13 cellular contexts compared by ENCODE assay signal in the genomic region with DNA sequence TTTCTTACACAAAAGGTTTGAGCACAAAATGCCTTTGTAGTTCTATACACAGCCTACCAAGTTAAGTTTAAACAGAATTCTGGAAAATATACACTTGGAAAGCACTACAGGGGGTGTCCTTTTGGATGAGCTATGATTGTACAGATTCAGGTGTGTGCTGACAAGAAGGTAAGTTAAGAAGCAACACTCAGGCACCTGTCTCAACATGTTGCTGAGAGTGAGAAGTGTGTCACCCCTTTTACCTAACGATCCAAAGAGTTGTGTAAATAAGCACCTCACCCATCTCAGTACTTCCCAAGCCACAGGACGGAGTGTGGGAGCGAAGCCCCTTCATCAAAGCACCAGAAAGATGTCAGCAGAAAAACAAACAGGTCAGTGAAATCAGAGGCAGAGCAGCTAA.
"Had no signal": no experiment of that assay in that cellular context is flagged by ENCODE, and none has a peak within 500 bp of the region (broad histone marks: within the 10 kb centered on the region; RNA-seq: fewer than 3 reads in every experiment).

No MANE protein-coding gene starts in this region.

- H3K27ac Mint-ChIP-seq: activated naive CD4-positive, alpha-beta T cell treated with anti-CD3 and anti-CD28 coated beads for 36 hours; activated T-helper 17 cell treated with anti-CD3 and anti-CD28 coated beads, Interleukin-2, amount 50 U/mL, for 72 hours; stimulated activated naive B cell treated with anti-CD40 and anti-IgM and Interleukin-4, amounts not matched to agents 10 μg/mL and 1 μg/mL and 100 μg/mL, for 72 hours had no signal

- FAIRE-seq: astrocyte had no signal

- H3K36me3 Mint-ChIP-seq: naive B cell had no signal

- H3K4me3 Mint-ChIP-seq: activated naive CD4-positive, alpha-beta T cell treated with anti-CD3 and anti-CD28 coated beads for 36 hours; activated T-helper 17 cell treated with anti-CD3 and anti-CD28 coated beads, Interleukin-2, amount 50 U/mL, for 72 hours; naive B cell; stimulated activated naive B cell treated with anti-CD40 and anti-IgM and Interleukin-4, amounts not matched to agents 10 μg/mL and 1 μg/mL and 100 μg/mL, for 72 hours had no signal

- H3K4me1 Mint-ChIP-seq: activated T-helper 17 cell treated with anti-CD3 and anti-CD28 coated beads, Interleukin-2, amount 50 U/mL, for 72 hours; naive B cell; stimulated activated naive B cell treated with anti-CD40 and anti-IgM and Interleukin-4, amounts not matched to agents 10 μg/mL and 1 μg/mL and 100 μg/mL, for 72 hours had no signal

- H3K27me3 Mint-ChIP-seq: naive B cell had no signal

- H3K4me3 ChIP-seq: cardiac muscle cell, colonic mucosa, tibial artery, vagina had no signal

- DNase-seq: activated CD4-positive, alpha-beta T cell treated with anti-CD3 and anti-CD28 coated beads for 1 hour; activated CD4-positive, alpha-beta T cell treated with anti-CD3 and anti-CD28 coated beads, Interleukin-2, amount 50 U/mL, for 4 hours; activated naive CD4-positive, alpha-beta T cell treated with anti-CD3 and anti-CD28 coated beads for 36 hours; colonic mucosa; naive B cell; stimulated activated CD4-positive, alpha-beta T cell treated with anti-CD3 and anti-CD28 coated beads, Interleukin-15, amount 100 ng/mL, for 24 hours; stimulated activated CD4-positive, alpha-beta T cell treated with anti-CD3 and anti-CD28 coated beads, Interleukin-4, amount 100 ng/mL, for 1 hour; stimulated activated naive B cell treated with anti-CD40 and anti-IgM and Interleukin-4, amounts not matched to agents 10 μg/mL and 1 μg/mL and 100 μg/mL, for 72 hours; tibial artery had no signal

- H3K9me3 Mint-ChIP-seq: activated naive CD4-positive, alpha-beta T cell treated with anti-CD3 and anti-CD28 coated beads for 36 hours; activated T-helper 17 cell treated with anti-CD3 and anti-CD28 coated beads, Interleukin-2, amount 50 U/mL, for 72 hours; stimulated activated naive B cell treated with anti-CD40 and anti-IgM and Interleukin-4, amounts not matched to agents 10 μg/mL and 1 μg/mL and 100 μg/mL, for 72 hours had no signal
